Comparison of ENCODE assay signal across 3 cellular contexts in genomic region chr20:11176431-11176830, GRCh38.
"Had no signal": no experiment of that assay in that cellular context is flagged by ENCODE, and none has a peak within 500 bp of the region (broad histone marks: within the 10 kb centered on the region; RNA-seq: fewer than 3 reads in every experiment).

No MANE protein-coding gene starts in this region.

- DNase-seq: GDM1, GF-D8 had no signal

- ATAC-seq: GM12878 had no signal

- H3K4me3 ChIP-seq: GM12878 had no signal
